Comparison of ENCODE assay signal across 1 cellular context in genomic region chr7:126589068-126589684, GRCh38.
TF ChIP-seq lines count a peak whose summit lies in the region.

No MANE protein-coding gene starts in this region.

TF ChIP-seq in GM23338, 12 proteins besides CTCF, POLR2A, EP300 and RAD21 (continued from another document):
- TF ChIP-seq, protein P1, sequence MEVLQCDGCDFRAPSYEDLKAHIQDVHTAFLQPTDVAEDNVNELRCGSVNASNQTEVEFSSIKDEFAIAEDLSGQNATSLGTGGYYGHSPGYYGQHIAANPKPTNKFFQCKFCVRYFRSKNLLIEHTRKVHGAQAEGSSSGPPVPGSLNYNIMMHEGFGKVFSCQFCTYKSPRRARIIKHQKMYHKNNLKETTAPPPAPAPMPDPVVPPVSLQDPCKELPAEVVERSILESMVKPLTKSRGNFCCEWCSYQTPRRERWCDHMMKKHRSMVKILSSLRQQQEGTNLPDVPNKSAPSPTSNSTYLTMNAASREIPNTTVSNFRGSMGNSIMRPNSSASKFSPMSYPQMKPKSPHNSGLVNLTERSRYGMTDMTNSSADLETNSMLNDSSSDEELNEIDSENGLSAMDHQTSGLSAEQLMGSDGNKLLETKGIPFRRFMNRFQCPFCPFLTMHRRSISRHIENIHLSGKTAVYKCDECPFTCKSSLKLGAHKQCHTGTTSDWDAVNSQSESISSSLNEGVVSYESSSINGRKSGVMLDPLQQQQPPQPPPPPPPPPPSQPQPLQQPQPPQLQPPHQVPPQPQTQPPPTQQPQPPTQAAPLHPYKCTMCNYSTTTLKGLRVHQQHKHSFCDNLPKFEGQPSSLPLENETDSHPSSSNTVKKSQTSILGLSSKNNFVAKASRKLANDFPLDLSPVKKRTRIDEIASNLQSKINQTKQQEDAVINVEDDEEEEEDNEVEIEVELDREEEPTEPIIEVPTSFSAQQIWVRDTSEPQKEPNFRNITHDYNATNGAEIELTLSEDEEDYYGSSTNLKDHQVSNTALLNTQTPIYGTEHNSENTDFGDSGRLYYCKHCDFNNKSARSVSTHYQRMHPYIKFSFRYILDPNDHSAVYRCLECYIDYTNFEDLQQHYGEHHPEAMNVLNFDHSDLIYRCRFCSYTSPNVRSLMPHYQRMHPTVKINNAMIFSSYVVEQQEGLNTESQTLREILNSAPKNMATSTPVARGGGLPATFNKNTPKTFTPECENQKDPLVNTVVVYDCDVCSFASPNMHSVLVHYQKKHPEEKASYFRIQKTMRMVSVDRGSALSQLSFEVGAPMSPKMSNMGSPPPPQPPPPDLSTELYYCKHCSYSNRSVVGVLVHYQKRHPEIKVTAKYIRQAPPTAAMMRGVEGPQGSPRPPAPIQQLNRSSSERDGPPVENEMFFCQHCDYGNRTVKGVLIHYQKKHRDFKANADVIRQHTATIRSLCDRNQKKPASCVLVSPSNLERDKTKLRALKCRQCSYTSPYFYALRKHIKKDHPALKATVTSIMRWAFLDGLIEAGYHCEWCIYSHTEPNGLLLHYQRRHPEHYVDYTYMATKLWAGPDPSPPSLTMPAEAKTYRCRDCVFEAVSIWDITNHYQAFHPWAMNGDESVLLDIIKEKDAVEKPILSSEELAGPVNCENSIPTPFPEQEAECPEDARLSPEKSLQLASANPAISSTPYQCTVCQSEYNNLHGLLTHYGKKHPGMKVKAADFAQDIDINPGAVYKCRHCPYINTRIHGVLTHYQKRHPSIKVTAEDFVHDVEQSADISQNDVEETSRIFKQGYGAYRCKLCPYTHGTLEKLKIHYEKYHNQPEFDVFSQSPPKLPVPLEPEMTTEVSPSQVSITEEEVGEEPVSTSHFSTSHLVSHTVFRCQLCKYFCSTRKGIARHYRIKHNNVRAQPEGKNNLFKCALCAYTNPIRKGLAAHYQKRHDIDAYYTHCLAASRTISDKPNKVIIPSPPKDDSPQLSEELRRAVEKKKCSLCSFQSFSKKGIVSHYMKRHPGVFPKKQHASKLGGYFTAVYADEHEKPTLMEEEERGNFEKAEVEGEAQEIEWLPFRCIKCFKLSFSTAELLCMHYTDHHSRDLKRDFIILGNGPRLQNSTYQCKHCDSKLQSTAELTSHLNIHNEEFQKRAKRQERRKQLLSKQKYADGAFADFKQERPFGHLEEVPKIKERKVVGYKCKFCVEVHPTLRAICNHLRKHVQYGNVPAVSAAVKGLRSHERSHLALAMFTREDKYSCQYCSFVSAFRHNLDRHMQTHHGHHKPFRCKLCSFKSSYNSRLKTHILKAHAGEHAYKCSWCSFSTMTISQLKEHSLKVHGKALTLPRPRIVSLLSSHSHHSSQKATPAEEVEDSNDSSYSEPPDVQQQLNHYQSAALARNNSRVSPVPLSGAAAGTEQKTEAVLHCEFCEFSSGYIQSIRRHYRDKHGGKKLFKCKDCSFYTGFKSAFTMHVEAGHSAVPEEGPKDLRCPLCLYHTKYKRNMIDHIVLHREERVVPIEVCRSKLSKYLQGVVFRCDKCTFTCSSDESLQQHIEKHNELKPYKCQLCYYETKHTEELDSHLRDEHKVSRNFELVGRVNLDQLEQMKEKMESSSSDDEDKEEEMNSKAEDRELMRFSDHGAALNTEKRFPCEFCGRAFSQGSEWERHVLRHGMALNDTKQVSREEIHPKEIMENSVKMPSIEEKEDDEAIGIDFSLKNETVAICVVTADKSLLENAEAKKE (CRISPR knock-in tag; IDR thresholded peaks at IDR 0.05) = no peak
- TF ChIP-seq ZNF331 (CRISPR knock-in tag; IDR thresholded peaks at IDR 0.05; ENCODE audit: low read depth) = no peak
- no peak for TF ChIP-seq EZH2 (IDR thresholded peaks at IDR 0.05; ENCODE audit: low read depth, unreplicated experiment)
- no peak for TF ChIP-seq NANOG (IDR thresholded peaks at IDR 0.05; ENCODE audit: borderline replicate concordance)
- no peak for TF ChIP-seq CREB1 (CRISPR knock-in tag; IDR thresholded peaks at IDR 0.05; ENCODE audit: low read depth)
- no peak for TF ChIP-seq ZNF114 (CRISPR knock-in tag; IDR thresholded peaks at IDR 0.05)
- no peak for TF ChIP-seq REST (IDR thresholded peaks at IDR 0.05; ENCODE audit: unreplicated experiment)
- TF ChIP-seq ETS1 (IDR thresholded peaks at IDR 0.05) = no peak
- TF ChIP-seq POLR2AphosphoS5 (IDR thresholded peaks at IDR 0.05; ENCODE audit: low read depth) = no peak
- no peak for TF ChIP-seq STAT1 (IDR thresholded peaks at IDR 0.05; ENCODE audit: unreplicated experiment)
